In the genomic region with DNA sequence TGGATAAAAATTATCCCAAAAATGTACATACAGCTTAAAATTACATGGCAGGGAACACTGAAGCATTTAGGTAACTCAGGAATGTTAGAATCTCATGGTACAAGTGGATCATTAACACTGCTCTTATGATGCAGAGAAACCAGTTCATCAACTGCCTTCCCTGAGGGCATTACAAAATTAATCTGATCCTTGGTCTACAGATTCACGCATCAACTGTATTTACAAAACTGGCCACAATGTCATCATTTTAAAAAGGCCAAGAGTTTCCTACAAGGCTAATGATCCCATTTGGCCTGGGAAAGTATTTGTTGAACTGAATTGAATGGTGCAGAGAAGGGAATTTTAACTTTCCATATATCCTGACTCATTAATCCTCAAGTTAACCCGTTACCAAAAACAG, we compare ENCODE assay signal across 21 cellular contexts.
DNase-seq lines count a peak whose midpoint lies in the region; ATAC-seq and TF ChIP-seq lines count a peak whose summit lies in the region.
"Had no signal": no experiment of that assay in that cellular context is flagged by ENCODE, and none has a peak within 500 bp of the region (broad histone marks: within the 10 kb centered on the region; RNA-seq: fewer than 3 reads in every experiment).

No MANE protein-coding gene starts in this region.

- H3K36me3 ChIP-seq in esophagus muscularis mucosa = no peaks in the 10 kb centered on the region
- H3K36me3 ChIP-seq: BLaER1, pancreas had no signal

- TF ChIP-seq POLR2A in esophagus muscularis mucosa (IDR thresholded peaks at IDR 0.05; ENCODE audit: low read depth) = no peak

- DNase-seq in DMS53 (lab: John Stamatoyannopoulos, UW) (peak; percentile 15), NCI-H69 (lab: John Stamatoyannopoulos, UW) (peak; percentile 75), esophagus muscularis mucosa (ENCODE audit: extremely low spot score) (peak; percentile 3), osteocyte (ENCODE audit: extremely low spot score, unreplicated experiment) (no peak), medulla oblongata (ENCODE audit: extremely low spot score) (no peak), HUDEP-2 (lab: John Stamatoyannopoulos, UW; ENCODE audit: unreplicated experiment in 76 of 76) (no peak)
- DNase-seq: amniotic stem cell; cerebellar nuclear complex; effector memory CD4-positive, alpha-beta T cell; NCI-H2171 treated with DMSO at 0.1 percent for 48 hours; NK-92 treated with Interleukin-12 subunit alpha and Interleukin-12 subunit beta, amount 100 ng/mL, for 24 hours; pancreas; Right ventricle myocardium superior; stimulated activated CD4-positive, alpha-beta T cell treated with anti-CD3 and anti-CD28 coated beads, Interleukin-4, amount 100 ng/mL, for 4 hours; T-helper 2 cell; testis had no signal

- ATAC-seq in HG03045 (IDR thresholded peaks at IDR 0.05; ENCODE audit: unreplicated experiment) = no peak
- ATAC-seq: left lobe of liver had no signal

- H3K4me3 ChIP-seq in esophagus muscularis mucosa = no peak overlapping the region
- H3K4me3 ChIP-seq: BLaER1, pancreas, skin epidermis, testis had no signal

- no peaks in the 10 kb centered on the region for H3K27me3 Mint-ChIP-seq in osteocyte (ENCODE audit: unreplicated experiment)

- intact Hi-C loops in esophagus muscularis mucosa (cut with DNase I) = no loop called here

- peaks cover under 1 to 40% (median 17%) of the 10 kb centered on the region in 4 donors for H3K4me1 ChIP-seq in esophagus muscularis mucosa
- H3K4me1 ChIP-seq: pancreas had no signal

- H3K27ac ChIP-seq in esophagus muscularis mucosa (replicated peaks in 1 of 4) = peak overlapping the region in 1 of 4 donors; percentile 38
- H3K27ac ChIP-seq: BLaER1, pancreas, skin epidermis, testis had no signal

- peaks cover 76% of the 10 kb centered on the region for H3K4me1 Mint-ChIP-seq in osteocyte (ENCODE audit: unreplicated experiment)

- 45% methylated on average over 2 of the region's 2 CpGs for WGBS in esophagus muscularis mucosa

- peaks cover 8% of the 10 kb centered on the region for H3K36me3 Mint-ChIP-seq in osteocyte (ENCODE audit: unreplicated experiment)

- H3K4me3 Mint-ChIP-seq in osteocyte (ENCODE audit: unreplicated experiment) = no peak overlapping the region

- peak overlapping the region; percentile 91 for H3K27ac Mint-ChIP-seq in osteocyte (ENCODE audit: unreplicated experiment)
- H3K27ac Mint-ChIP-seq: activated T-helper 2 cell treated with anti-CD3 and anti-CD28 coated beads, Interferon-gamma antibody, Interleukin-2, Interleukin-4, amounts not matched to agents 10 μg/mL and 5 μg/mL and 100 μg/mL, durations not matched to agents 14 hours and 24 hours and 36 hours had no signal

- TF ChIP-seq CTCF in esophagus muscularis mucosa (IDR thresholded peaks at IDR 0.05) (no peak), osteocyte (IDR thresholded peaks at IDR 0.05) (no peak)

- no peak for TF ChIP-seq EP300 in esophagus muscularis mucosa (IDR thresholded peaks at IDR 0.05)

- no peaks in the 10 kb centered on the region for H3K9me3 ChIP-seq in esophagus muscularis mucosa
- H3K9me3 ChIP-seq: BLaER1, pancreas, testis had no signal

- no peaks in the 10 kb centered on the region for H3K9me3 Mint-ChIP-seq in osteocyte (ENCODE audit: unreplicated experiment)
- H3K9me3 Mint-ChIP-seq: activated T-helper 2 cell treated with anti-CD3 and anti-CD28 coated beads, Interferon-gamma antibody, Interleukin-2, Interleukin-4, amounts not matched to agents 10 μg/mL and 5 μg/mL and 100 μg/mL, durations not matched to agents 14 hours and 24 hours and 36 hours had no signal

- H3K27me3 ChIP-seq in esophagus muscularis mucosa = no peaks in the 10 kb centered on the region
- H3K27me3 ChIP-seq: BLaER1, pancreas, testis had no signal

Comparison
In these comparisons a context has a peak if more than half of its experiments do, and no peak if none do; other contexts are left out.
1. DNase-seq: peak in DMS53 (single experiment), NCI-H69 (single experiment) and esophagus muscularis mucosa (single experiment); none in osteocyte (single experiment), medulla oblongata (single experiment) and HUDEP-2 (0 of 76).